25 cellular contexts compared by ENCODE assay signal in genomic region chr6:156533860-156534580, GRCh38.
"Had no signal": no experiment of that assay in that cellular context is flagged by ENCODE, and none has a peak within 500 bp of the region (broad histone marks: within the 10 kb centered on the region; RNA-seq: fewer than 3 reads in every experiment).

No MANE protein-coding gene starts in this region.

- H3K9me3 Mint-ChIP-seq: activated CD8-positive, alpha-beta T cell treated with anti-CD3 and anti-CD28 coated beads for 36 hours; activated naive CD4-positive, alpha-beta T cell treated with anti-CD3 and anti-CD28 coated beads for 36 hours; activated naive CD4-positive, alpha-beta T cell treated with anti-CD3 and anti-CD28 coated beads, Interleukin-2, amount 50 U/mL, for 72 hours; activated T-helper 2 cell treated with anti-CD3 and anti-CD28 coated beads, Interferon-gamma antibody, Interleukin-2, Interleukin-4, amounts not matched to agents 10 μg/mL and 5 μg/mL and 100 μg/mL, durations not matched to agents 14 hours and 24 hours and 36 hours; brain had no signal

- H3K36me3 Mint-ChIP-seq: activated naive CD4-positive, alpha-beta T cell treated with anti-CD3 and anti-CD28 coated beads, Interleukin-2, amount 50 U/mL, for 72 hours; brain had no signal

- H3K4me3 Mint-ChIP-seq: activated CD4-positive, alpha-beta T cell treated with anti-CD3 and anti-CD28 coated beads, Interleukin-2, amount 10 ng/mL, durations not matched to agents 24 days and 14 days; activated CD8-positive, alpha-beta T cell treated with anti-CD3 and anti-CD28 coated beads for 36 hours; activated naive CD4-positive, alpha-beta T cell treated with anti-CD3 and anti-CD28 coated beads for 36 hours; brain had no signal

- H3K4me1 Mint-ChIP-seq: activated CD4-positive, alpha-beta T cell treated with anti-CD3 and anti-CD28 coated beads, Interleukin-2, amount 10 ng/mL, durations not matched to agents 24 days and 14 days had no signal

- H3K9me3 ChIP-seq: adrenal gland, Peyer's patch had no signal

- H3K27ac ChIP-seq: adrenal gland, Peyer's patch had no signal

- H3K4me3 ChIP-seq: adrenal gland, K562, Peyer's patch had no signal

- H3K27me3 Mint-ChIP-seq: activated CD8-positive, alpha-beta T cell treated with anti-CD3 and anti-CD28 coated beads for 36 hours; brain had no signal

- H3K4me1 ChIP-seq: adrenal gland, Peyer's patch had no signal

- H3K27me3 ChIP-seq: adrenal gland, Peyer's patch had no signal

- H3K27ac Mint-ChIP-seq: activated CD4-positive, alpha-beta T cell treated with anti-CD3 and anti-CD28 coated beads, Interleukin-2, amount 10 ng/mL, durations not matched to agents 24 days and 14 days; activated CD8-positive, alpha-beta T cell treated with anti-CD3 and anti-CD28 coated beads for 36 hours; activated naive CD4-positive, alpha-beta T cell treated with anti-CD3 and anti-CD28 coated beads for 36 hours; activated naive CD4-positive, alpha-beta T cell treated with anti-CD3 and anti-CD28 coated beads, Interleukin-2, amount 50 U/mL, for 72 hours; activated T-helper 2 cell treated with anti-CD3 and anti-CD28 coated beads, Interferon-gamma antibody, Interleukin-2, Interleukin-4, amounts not matched to agents 10 μg/mL and 5 μg/mL and 100 μg/mL, durations not matched to agents 14 hours and 24 hours and 36 hours; brain had no signal

- H3K36me3 ChIP-seq: adrenal gland, Peyer's patch had no signal

- DNase-seq: activated CD4-positive, alpha-beta T cell treated with anti-CD3 and anti-CD28 coated beads, Interleukin-2, amount 10 ng/mL, durations not matched to agents 24 days and 14 days; activated CD4-positive, alpha-beta T cell treated with anti-CD3 and anti-CD28 coated beads, Interleukin-2, amount 50 U/mL, for 4 hours; activated CD8-positive, alpha-beta T cell treated with anti-CD3 and anti-CD28 coated beads for 36 hours; activated gamma-delta T cell treated with Interleukin-2 at 50 U/mL for 16 hours; activated naive CD4-positive, alpha-beta T cell treated with anti-CD3 and anti-CD28 coated beads for 36 hours; activated T-cell treated with anti-CD3 and anti-CD28 coated beads, Interleukin-2, amount 50 U/mL, for 1 hour; adrenal gland; IMR-90; NCI-H1092 treated with DMSO at 0.1 percent for 48 hours; NCI-H1417; NCI-H187 treated with DMSO at 0.1 percent for 48 hours; NCI-H2081; NCI-H226; NCI-H446 treated with DMSO at 0.1 percent for 48 hours; NCI-H69; NK-92 treated with Interleukin-12 subunit alpha and Interleukin-12 subunit beta, amount 100 ng/mL, for 24 hours; PC-3; Peyer's patch; RPMI8226; SIG-M5; SW 1271 had no signal
